20 cellular contexts compared by ENCODE assay signal in the genomic region with DNA sequence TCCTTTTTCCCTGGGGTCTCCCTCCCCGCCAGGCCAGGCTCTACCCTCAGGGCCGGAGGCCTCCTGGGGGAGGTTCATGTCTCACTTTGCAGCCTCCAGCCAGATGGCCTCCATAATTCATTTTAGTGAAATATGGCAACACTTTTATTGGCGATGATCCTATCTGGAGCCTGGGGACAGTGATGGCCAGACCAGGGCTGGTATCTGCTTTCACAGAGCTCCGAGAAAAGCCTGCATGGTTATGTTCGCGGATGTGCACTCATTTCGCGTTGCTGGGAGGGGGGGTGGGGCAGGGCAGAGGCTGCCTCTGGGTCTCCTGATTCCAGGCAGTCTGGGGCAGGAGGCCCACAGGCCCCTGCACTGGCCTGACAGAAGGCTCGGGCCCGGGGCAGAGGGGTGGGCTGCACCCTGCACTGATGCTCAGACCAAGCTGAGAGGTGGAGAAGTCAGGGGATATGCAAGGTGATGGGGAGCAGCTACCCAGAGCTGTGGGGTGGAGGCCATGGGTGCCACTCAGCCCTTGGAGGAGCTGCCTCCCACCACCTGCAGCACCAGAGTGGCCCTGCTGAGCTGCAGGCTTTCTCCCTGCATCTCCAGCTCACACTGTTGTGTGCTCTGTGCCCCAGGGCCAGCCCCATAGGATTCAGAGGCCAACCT.
DNase-seq lines count a peak whose midpoint lies in the region; ATAC-seq, FAIRE-seq and TF ChIP-seq lines count a peak whose summit lies in the region.
"Had no signal": no experiment of that assay in that cellular context is flagged by ENCODE, and none has a peak within 500 bp of the region (broad histone marks: within the 10 kb centered on the region; RNA-seq: fewer than 3 reads in every experiment).

No MANE protein-coding gene starts in this region.

- WGBS in H9 (ENCODE audit: extremely low coverage, insufficient read length, low lambda C conversion rate) = no CpG with 5 or more reads among the region's 10 CpGs

- POLR2A ChIA-PET in WTC11 (lab: Charles Lee) = no interaction called here

- CTCF ChIA-PET in WTC11 (lab: Charles Lee) = interaction anchor here (0.6 kb wide), 1 partner anchor 9 kb away, joined by 4 read pairs; no protein-coding TSS in a partner anchor

- H3K56ac ChIP-seq in H9 (ENCODE audit: insufficient read length, low read depth, low read length) = no peak overlapping the region

- H3K18ac ChIP-seq in H9 (ENCODE audit: insufficient read length, low read depth, low read length) = no peak overlapping the region

- no peak overlapping the region for H4K91ac ChIP-seq in H9 (ENCODE audit: insufficient read length, low read depth, low read length)

- no peak overlapping the region for H3K4me2 ChIP-seq in H9 (ENCODE audit: insufficient read depth, insufficient read length, low read length)

- H3K27ac ChIP-seq in H9 (ENCODE audit: insufficient read length, low read depth, low read length) = no peak overlapping the region
- H3K27ac ChIP-seq in kidney (ENCODE audit: low read depth in 2 of 2, low read length in 2 of 2) = no peak overlapping the region

- H3T11ph ChIP-seq in H9 (ENCODE audit: low read length) = no peak overlapping the region

- peaks cover 12% of the 10 kb centered on the region for H3K4me1 Mint-ChIP-seq in activated naive CD8-positive, alpha-beta T cell treated with anti-CD3 and anti-CD28 coated beads, Interleukin-2, amount 50 U/mL, for 24 hours
- peaks cover 19% of the 10 kb centered on the region for H3K4me1 Mint-ChIP-seq in activated naive CD8-positive, alpha-beta T cell treated with anti-CD3 and anti-CD28 coated beads for 36 hours
- H3K4me1 Mint-ChIP-seq in WTC11 (peaks cover 6% of the 10 kb centered on the region), H9 (peaks cover 0 to 5% of the 10 kb centered on the region in 2 experiments; a peak in 1 of 4 replicates)

- H3K9ac ChIP-seq in H9 (ENCODE audit: extremely low read depth, insufficient read length, low read length) (no peak overlapping the region), kidney (ENCODE audit: low read length in 2 of 2) (no peak overlapping the region)

- H3K4me3 ChIP-seq in kidney (ENCODE audit: low read length in 2 of 2) = no peak overlapping the region

- H2BK120ac ChIP-seq in H9 (ENCODE audit: low read depth, low read length, poor library complexity, severe bottlenecking) = no peak overlapping the region

- H2AFZ ChIP-seq in H9 (ENCODE audit: low read length) = no peak overlapping the region

- H4K20me1 ChIP-seq in H9 (ENCODE audit: control insufficient read depth, insufficient read depth, insufficient read length) = no peaks in the 10 kb centered on the region

- intact Hi-C loops in kidney (cut with DNase I) = no loop called here

- H3K27me3 ChIP-seq in H9 (ENCODE audit: insufficient read depth, low read length) = no peaks in the 10 kb centered on the region

- H3K9me3 Mint-ChIP-seq in activated naive CD8-positive, alpha-beta T cell treated with anti-CD3 and anti-CD28 coated beads, Interleukin-2, amount 50 U/mL, for 24 hours = no peaks in the 10 kb centered on the region
- no peaks in the 10 kb centered on the region for H3K9me3 Mint-ChIP-seq in activated naive CD8-positive, alpha-beta T cell treated with anti-CD3 and anti-CD28 coated beads for 36 hours
- H3K9me3 Mint-ChIP-seq in WTC11 = peaks cover 5% of the 10 kb centered on the region; the same call in 1 of the 2 replicates
- no peaks in the 10 kb centered on the region; a peak in 1 of 5 replicates for H3K9me3 Mint-ChIP-seq in H9
- H3K9me3 Mint-ChIP-seq: CD8-positive, alpha-beta T cell had no signal

- H3K23me2 ChIP-seq in H9 (ENCODE audit: insufficient read length, low read depth, low read length, poor library complexity, severe bottlenecking) = no peaks in the 10 kb centered on the region

- no peaks in the 10 kb centered on the region for H3K4me1 ChIP-seq in H9 (ENCODE audit: insufficient read depth, low read length)
- H3K4me1 ChIP-seq in kidney (ENCODE audit: control insufficient read depth in 1 of 2, insufficient read depth in 1 of 2, low read depth in 1 of 2, low read length in 2 of 2) = peaks cover 0 to 2% of the 10 kb centered on the region in 2 donors

- H3K9me3 ChIP-seq in H9 (ENCODE audit: control insufficient read depth, low read depth, low read length) = no peaks in the 10 kb centered on the region
- H3K9me3 ChIP-seq in kidney (ENCODE audit: control insufficient read depth in 1 of 2, low read length in 2 of 2) = no peaks in the 10 kb centered on the region

- no peak overlapping the region for H2AK5ac ChIP-seq in H9 (ENCODE audit: insufficient read length, low read length)

- H2BK12ac ChIP-seq in H9 (ENCODE audit: insufficient read length, low read depth, low read length) = no peak overlapping the region

- H3K4me3 Mint-ChIP-seq in activated naive CD8-positive, alpha-beta T cell treated with anti-CD3 and anti-CD28 coated beads, Interleukin-2, amount 50 U/mL, for 24 hours = no peak overlapping the region
- no peak overlapping the region for H3K4me3 Mint-ChIP-seq in activated naive CD8-positive, alpha-beta T cell treated with anti-CD3 and anti-CD28 coated beads for 36 hours
- no peak overlapping the region for H3K4me3 Mint-ChIP-seq in WTC11
- no peak overlapping the region for H3K4me3 Mint-ChIP-seq in H9
- H3K4me3 Mint-ChIP-seq: CD8-positive, alpha-beta T cell had no signal

- H3K36me3 Mint-ChIP-seq in activated naive CD8-positive, alpha-beta T cell treated with anti-CD3 and anti-CD28 coated beads, Interleukin-2, amount 50 U/mL, for 24 hours (ENCODE audit: low read depth) = no peaks in the 10 kb centered on the region
- H3K36me3 Mint-ChIP-seq in activated naive CD8-positive, alpha-beta T cell treated with anti-CD3 and anti-CD28 coated beads for 36 hours = no peaks in the 10 kb centered on the region
- H3K36me3 Mint-ChIP-seq in WTC11 (no peaks in the 10 kb centered on the region), H9 (ENCODE audit: insufficient read depth in 1 of 3, low read depth in 3 of 3) (no peaks in the 10 kb centered on the region)
- H3K36me3 Mint-ChIP-seq: CD8-positive, alpha-beta T cell had no signal

- FAIRE-seq in kidney (lab: Jason Lieb, UNC) = no peak
- FAIRE-seq: A204.1, H1 had no signal

- no peaks in the 10 kb centered on the region for H3K79me2 ChIP-seq in H9 (ENCODE audit: insufficient read depth, low read length)

- H3K27ac Mint-ChIP-seq in activated naive CD8-positive, alpha-beta T cell treated with anti-CD3 and anti-CD28 coated beads, Interleukin-2, amount 50 U/mL, for 24 hours = no peak overlapping the region
- no peak overlapping the region for H3K27ac Mint-ChIP-seq in activated naive CD8-positive, alpha-beta T cell treated with anti-CD3 and anti-CD28 coated beads for 36 hours
- H3K27ac Mint-ChIP-seq in WTC11 = no peak overlapping the region
- no peak overlapping the region for H3K27ac Mint-ChIP-seq in H9
- H3K27ac Mint-ChIP-seq: CD8-positive, alpha-beta T cell had no signal

- H2BK15ac ChIP-seq in H9 (ENCODE audit: low read depth, low read length) = no peak overlapping the region

- no peaks in the 10 kb centered on the region for H3K79me1 ChIP-seq in H9 (ENCODE audit: insufficient read depth, low read depth, low read length, poor library complexity, severe bottlenecking)

- TF ChIP-seq CTCF in WTC11 (IDR thresholded peaks at IDR 0.05) (no peak), H9 (conservative IDR thresholded peaks at IDR 0.05) (no peak), kidney (IDR thresholded peaks at IDR 0.05; ENCODE audit: borderline replicate concordance, extremely low read depth, insufficient read depth) (no peak)

- no peaks in the 10 kb centered on the region for H3K36me3 ChIP-seq in kidney (ENCODE audit: control insufficient read depth in 1 of 2, insufficient read depth in 2 of 2, low read length in 2 of 2)

- no peaks in the 10 kb centered on the region for H3K27me3 Mint-ChIP-seq in activated naive CD8-positive, alpha-beta T cell treated with anti-CD3 and anti-CD28 coated beads, Interleukin-2, amount 50 U/mL, for 24 hours
- H3K27me3 Mint-ChIP-seq in activated naive CD8-positive, alpha-beta T cell treated with anti-CD3 and anti-CD28 coated beads for 36 hours = no peaks in the 10 kb centered on the region
- H3K27me3 Mint-ChIP-seq in WTC11 (ENCODE audit: low read depth) = no peaks in the 10 kb centered on the region
- no peaks in the 10 kb centered on the region; the same call in 1 of the 2 replicates for H3K27me3 Mint-ChIP-seq in H9 (ENCODE audit: low read depth)

- no peak for DNase-seq in activated naive CD8-positive, alpha-beta T cell treated with anti-CD3 and anti-CD28 coated beads, Interleukin-2, amount 50 U/mL, for 24 hours
- no peak for DNase-seq in activated naive CD8-positive, alpha-beta T cell treated with anti-CD3 and anti-CD28 coated beads for 36 hours
- peak; percentile 7 for DNase-seq in WTC11 (ENCODE audit: low spot score)
- DNase-seq in islet precursor cell = peak; percentile 31
- DNase-seq in GF-D8 (lab: John Stamatoyannopoulos, UW) = no peak
- no peak for DNase-seq in H9
- no peak for DNase-seq in superior temporal gyrus (ENCODE audit: extremely low spot score)
- DNase-seq in kidney = no peak
- DNase-seq: Calu3, DMS53, EL, KBM-7, NCI-H187 treated with DMSO at 0.1 percent for 48 hours, NCI-H2227 treated with DMSO at 0.1 percent for 48 hours, NCI-H524, NCI-H82, SIG-M5 had no signal

- H4K5ac ChIP-seq in H9 (ENCODE audit: insufficient read length, low read depth, low read length) = no peak overlapping the region

- no peak overlapping the region for H2BK20ac ChIP-seq in H9 (ENCODE audit: low read depth, low read length, poor library complexity, severe bottlenecking)

- H3K14ac ChIP-seq in H9 (ENCODE audit: insufficient read depth, low read length) = no peak overlapping the region

- no peak overlapping the region for H2BK5ac ChIP-seq in H9 (ENCODE audit: insufficient read length, low read length)

- ATAC-seq in activated naive CD8-positive, alpha-beta T cell treated with anti-CD3 and anti-CD28 coated beads, Interleukin-2, amount 50 U/mL, for 24 hours = peak; percentile 8
- ATAC-seq in WTC11 = no peak
- ATAC-seq: CD8-positive, alpha-beta T cell had no signal

- H4K8ac ChIP-seq in H9 (replicated peaks; ENCODE audit: insufficient read length, low read depth, low read length) = no peak overlapping the region

- H3K23ac ChIP-seq in H9 (ENCODE audit: insufficient read length, low read depth, low read length) = no peak overlapping the region

- H3K4ac ChIP-seq in H9 (ENCODE audit: low read depth, low read length) = no peak overlapping the region

TF ChIP-seq in WTC11, 78 proteins besides CTCF, POLR2A, EP300 and RAD21 (continues in another document):
- TF ChIP-seq CREB1 (CRISPR knock-in tag; IDR thresholded peaks at IDR 0.05) = no peak
- TF ChIP-seq, protein P1, sequence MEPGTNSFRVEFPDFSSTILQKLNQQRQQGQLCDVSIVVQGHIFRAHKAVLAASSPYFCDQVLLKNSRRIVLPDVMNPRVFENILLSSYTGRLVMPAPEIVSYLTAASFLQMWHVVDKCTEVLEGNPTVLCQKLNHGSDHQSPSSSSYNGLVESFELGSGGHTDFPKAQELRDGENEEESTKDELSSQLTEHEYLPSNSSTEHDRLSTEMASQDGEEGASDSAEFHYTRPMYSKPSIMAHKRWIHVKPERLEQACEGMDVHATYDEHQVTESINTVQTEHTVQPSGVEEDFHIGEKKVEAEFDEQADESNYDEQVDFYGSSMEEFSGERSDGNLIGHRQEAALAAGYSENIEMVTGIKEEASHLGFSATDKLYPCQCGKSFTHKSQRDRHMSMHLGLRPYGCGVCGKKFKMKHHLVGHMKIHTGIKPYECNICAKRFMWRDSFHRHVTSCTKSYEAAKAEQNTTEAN (CRISPR knock-in tag; IDR thresholded peaks at IDR 0.05) = no peak

Comparison
In these comparisons a context has a peak if more than half of its experiments do, and no peak if none do; other contexts are left out.
1. DNase-seq: peak in WTC11 (single experiment) and islet precursor cell (single experiment); none in activated naive CD8-positive, alpha-beta T cell treated with anti-CD3 and anti-CD28 coated beads, Interleukin-2, amount 50 U/mL, for 24 hours (single experiment), activated naive CD8-positive, alpha-beta T cell treated with anti-CD3 and anti-CD28 coated beads for 36 hours (single experiment), GF-D8 (single experiment), H9 (single experiment), superior temporal gyrus (single experiment) and kidney (single experiment).